21 cellular contexts compared by ENCODE assay signal in the genomic region with DNA sequence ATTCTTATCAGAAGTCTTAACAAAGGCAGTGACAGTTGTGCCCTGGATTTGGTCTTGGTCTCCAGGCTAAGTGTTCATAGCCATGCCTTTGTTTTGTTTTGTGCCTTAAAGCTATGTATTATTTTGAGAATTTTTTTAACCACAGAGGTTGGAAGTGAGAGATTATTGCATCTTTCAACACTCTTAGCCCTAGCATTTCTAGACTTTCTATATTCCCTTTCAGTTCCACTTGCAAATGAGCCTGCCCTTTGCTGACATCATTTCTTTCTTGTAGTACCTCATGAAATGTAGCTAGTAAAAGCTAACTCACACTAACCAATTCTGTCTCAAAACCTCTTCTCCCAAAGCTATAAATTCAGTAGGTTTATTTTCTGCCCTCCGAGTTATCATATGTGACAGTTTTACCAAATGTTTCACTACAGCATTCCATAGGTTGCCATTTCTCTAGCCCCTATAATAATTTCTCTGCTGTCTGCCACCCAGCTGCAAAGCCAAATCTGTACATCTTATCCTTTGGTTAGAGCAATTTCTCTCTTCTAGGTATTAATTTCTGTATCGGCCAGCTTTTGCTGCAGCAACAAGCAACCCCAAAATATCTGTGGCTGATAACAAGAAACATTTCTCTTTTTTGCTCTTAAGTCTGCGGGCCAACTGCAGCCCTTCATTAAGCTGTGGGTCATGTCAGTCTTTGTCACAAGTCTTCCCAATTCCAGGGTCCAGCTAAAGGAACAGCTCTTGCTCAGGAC. TPM values are rescaled to one million over a fixed set of nuclear protein-coding genes. Genes with fewer than 3 reads are reported as not detected.
A peak's percentile ranks its signal among the peaks of the same experiment; 100 is the strongest.
DNase-seq lines count a peak whose midpoint lies in the region; ATAC-seq, FAIRE-seq and TF ChIP-seq lines count a peak whose summit lies in the region.
"Had no signal": no experiment of that assay in that cellular context is flagged by ENCODE, and none has a peak within 500 bp of the region (broad histone marks: within the 10 kb centered on the region; RNA-seq: fewer than 3 reads in every experiment).

No MANE protein-coding gene starts in this region.

- no peaks in the 10 kb centered on the region for H4K20me1 ChIP-seq in astrocyte (ENCODE audit: insufficient read depth, low read length)

- H3K27ac Mint-ChIP-seq in astrocyte (ENCODE audit: unreplicated experiment): peak overlapping the region; percentile 9
- H3K27ac Mint-ChIP-seq: CD4-positive, CD25-positive, alpha-beta regulatory T cell; T-cell had no signal

- H3K4me3 ChIP-seq in astrocyte (ENCODE audit: insufficient read depth, low read depth, low read length): no peak overlapping the region
- H3K4me3 ChIP-seq: upper lobe of right lung had no signal

- H3K4me1 ChIP-seq in astrocyte (ENCODE audit: insufficient read depth, low read length): no peaks in the 10 kb centered on the region

- no peaks in the 10 kb centered on the region for H3K9me3 ChIP-seq in astrocyte (ENCODE audit: insufficient read depth, low read depth, low read length)
- H3K9me3 ChIP-seq: neutrophil, upper lobe of right lung had no signal

- H3K4me1 Mint-ChIP-seq in astrocyte (ENCODE audit: low read depth, unreplicated experiment): peaks cover 18% of the 10 kb centered on the region

- H3K36me3 ChIP-seq in astrocyte (ENCODE audit: insufficient read depth, low read length): no peaks in the 10 kb centered on the region
- H3K36me3 ChIP-seq: neutrophil, upper lobe of right lung had no signal

- H3K9me3 Mint-ChIP-seq in astrocyte (ENCODE audit: unreplicated experiment): no peaks in the 10 kb centered on the region
- H3K9me3 Mint-ChIP-seq: CD4-positive, CD25-positive, alpha-beta regulatory T cell; T-cell had no signal

- peak; percentile 69 for DNase-seq in DMS79 treated with DMSO at 0.1 percent for 48 hours (lab: John Stamatoyannopoulos, UW)
- DNase-seq in DMS79 (lab: John Stamatoyannopoulos, UW): no peak
- no peak for DNase-seq in astrocyte (ENCODE audit: low read depth)
- DNase-seq in inferior parietal cortex (ENCODE audit: extremely low spot score): no peak
- DNase-seq in SKM-1 treated with dmso at 0.1 percent for 144 hours (lab: John Stamatoyannopoulos, UW; ENCODE audit: unreplicated experiment): no peak
- DNase-seq in COR-L47 (lab: John Stamatoyannopoulos, UW): no peak
- DNase-seq: CD4-positive, CD25-positive, alpha-beta regulatory T cell; mesenchymal stem cell; NCI-H1694 treated with DMSO at 0.1 percent for 48 hours; NCI-H510A; stimulated activated CD4-positive, alpha-beta T cell treated with anti-CD3 and anti-CD28 coated beads, Interleukin-2, amount 100 ng/mL, for 48 hours; T-cell; upper lobe of right lung had no signal

- no peak overlapping the region for H2AFZ ChIP-seq in astrocyte (ENCODE audit: low read depth, low read length)

- no peak for TF ChIP-seq CTCF in astrocyte (IDR thresholded peaks at IDR 0.05; ENCODE audit: insufficient read depth, low read depth, low read length)

- ATAC-seq in GM19468 (IDR thresholded peaks at IDR 0.05; ENCODE audit: extremely low read depth, unreplicated experiment) (peak; percentile 25), HG03354 (IDR thresholded peaks at IDR 0.05; ENCODE audit: poor library complexity, severe bottlenecking, unreplicated experiment) (peak; percentile 52)
- ATAC-seq: sciatic nerve, T-cell, upper lobe of right lung had no signal

- H3K4me2 ChIP-seq in astrocyte (ENCODE audit: low read length): no peak overlapping the region

- H3K79me2 ChIP-seq in astrocyte (ENCODE audit: insufficient read depth, low read length): no peaks in the 10 kb centered on the region

- H3K27ac ChIP-seq in astrocyte (ENCODE audit: low read depth, low read length): no peak overlapping the region
- H3K27ac ChIP-seq: 22Rv1, epithelial cell of prostate, upper lobe of right lung had no signal

- peaks cover 13% of the 10 kb centered on the region for H3K27me3 Mint-ChIP-seq in astrocyte (ENCODE audit: low read depth, unreplicated experiment)

- peaks cover 3% of the 10 kb centered on the region for H3K27me3 ChIP-seq in astrocyte (ENCODE audit: insufficient read depth, low read length)
- H3K27me3 ChIP-seq: upper lobe of right lung had no signal

- no peak for FAIRE-seq in astrocyte (lab: Jason Lieb, UNC)

- H3K36me3 Mint-ChIP-seq in astrocyte (ENCODE audit: low read depth, unreplicated experiment): no peaks in the 10 kb centered on the region
- H3K36me3 Mint-ChIP-seq: CD4-positive, CD25-positive, alpha-beta regulatory T cell; T-cell had no signal

- no peak overlapping the region for H3K4me3 Mint-ChIP-seq in astrocyte (ENCODE audit: unreplicated experiment)
- H3K4me3 Mint-ChIP-seq: T-cell had no signal

- H3K9ac ChIP-seq in astrocyte (ENCODE audit: low read length): no peak overlapping the region

RNA-seq across cellular contexts. Expression of a gene that starts 14.2 kb away (rescaled TPM):
- total RNA-seq in astrocyte: not detected in 2 replicates
- total RNA-seq: CD4-positive, CD25-positive, alpha-beta regulatory T cell; chondrocyte; RPMI7951; sciatic nerve; T-cell; upper lobe of right lung had no signal

RNA-seq across cellular contexts. Expression of a gene that starts 21.0 kb away (rescaled TPM):
- total RNA-seq in astrocyte: not detected in 2 replicates
- total RNA-seq: CD4-positive, CD25-positive, alpha-beta regulatory T cell; chondrocyte; RPMI7951; T-cell had no signal

RNA-seq across cellular contexts. Expression of a gene that starts 58.0 kb away (rescaled TPM):
- not detected in 2 replicates for total RNA-seq in astrocyte
- total RNA-seq: CD4-positive, CD25-positive, alpha-beta regulatory T cell; chondrocyte; RPMI7951; T-cell had no signal
